ENCODE assay signal across 36 cellular contexts in the genomic region with DNA sequence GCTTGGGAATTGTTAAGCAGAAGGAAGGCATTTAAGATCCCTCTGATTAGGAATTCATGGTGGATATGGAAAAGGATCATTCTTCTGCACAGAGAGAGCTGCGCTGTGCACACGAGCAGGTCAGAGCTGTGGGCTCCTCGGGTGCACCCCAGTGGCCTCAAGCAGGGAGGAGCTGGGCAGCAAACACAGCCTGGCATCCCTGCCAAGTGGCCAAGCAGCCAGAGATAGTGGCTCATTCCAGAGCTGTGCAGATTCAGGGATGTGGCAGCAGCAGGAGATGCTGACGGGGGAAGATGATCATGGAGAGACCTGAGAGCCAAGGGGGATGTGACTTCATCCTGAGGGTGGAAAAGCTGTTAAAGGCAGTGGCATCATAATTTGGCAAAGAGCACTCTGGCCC.
"Had no signal": no experiment of that assay in that cellular context is flagged by ENCODE, and none has a peak within 500 bp of the region (broad histone marks: within the 10 kb centered on the region; RNA-seq: fewer than 3 reads in every experiment).

No MANE protein-coding gene starts in this region.

- H3K9me3 ChIP-seq: ascending aorta had no signal

- H3K36me3 Mint-ChIP-seq: activated CD8-positive, alpha-beta memory T cell treated with anti-CD3 and anti-CD28 coated beads, Interleukin-2, amount 10 ng/mL, durations not matched to agents 7 days and 5 days; activated naive CD4-positive, alpha-beta T cell treated with anti-CD3 and anti-CD28 coated beads, Interleukin-2, amount 10 ng/mL, durations not matched to agents 7 days and 5 days; activated naive CD8-positive, alpha-beta T cell treated with anti-CD3 and anti-CD28 coated beads, Interleukin-2, amount 10 ng/mL, durations not matched to agents 7 days and 5 days; brain had no signal

- H3K4me1 Mint-ChIP-seq: activated CD4-positive, alpha-beta memory T cell treated with anti-CD3 and anti-CD28 coated beads, Interleukin-2, amount 10 ng/mL, durations not matched to agents 7 days and 5 days; activated CD4-positive, alpha-beta T cell treated with anti-CD3 and anti-CD28 coated beads, Interleukin-2, amount 10 ng/mL, durations not matched to agents 7 days and 5 days; activated CD8-positive, alpha-beta memory T cell treated with anti-CD3 and anti-CD28 coated beads, Interleukin-2, amount 10 ng/mL, durations not matched to agents 7 days and 5 days; activated naive CD4-positive, alpha-beta T cell treated with anti-CD3 and anti-CD28 coated beads, Interleukin-2, amount 10 ng/mL, durations not matched to agents 7 days and 5 days; activated naive CD4-positive, alpha-beta T cell treated with anti-CD3 and anti-CD28 coated beads, Interleukin-2, amount 50 U/mL, for 24 hours; activated naive CD8-positive, alpha-beta T cell treated with anti-CD3 and anti-CD28 coated beads, Interleukin-2, amount 10 ng/mL, durations not matched to agents 7 days and 5 days; activated naive CD8-positive, alpha-beta T cell treated with anti-CD3 and anti-CD28 coated beads, Interleukin-2, amount 50 U/mL, for 24 hours; brain; central memory CD8-positive, alpha-beta T cell had no signal

- DNase-seq: activated CD4-positive, alpha-beta memory T cell treated with anti-CD3 and anti-CD28 coated beads, Interleukin-2, amount 10 ng/mL, durations not matched to agents 7 days and 5 days; activated CD4-positive, alpha-beta T cell treated with anti-CD3 and anti-CD28 coated beads for 1 hour; activated CD4-positive, alpha-beta T cell treated with anti-CD3 and anti-CD28 coated beads for 4 hours; activated CD4-positive, alpha-beta T cell treated with anti-CD3 and anti-CD28 coated beads, Interleukin-2, amount 10 ng/mL, durations not matched to agents 7 days and 5 days; activated CD4-positive, alpha-beta T cell treated with anti-CD3 and anti-CD28 coated beads, Interleukin-2, amount 50 U/mL, for 48 hours; activated CD4-positive, CD25-positive, alpha-beta regulatory T cell; activated CD8-positive, alpha-beta memory T cell treated with anti-CD3 and anti-CD28 coated beads for 24 hours; activated CD8-positive, alpha-beta memory T cell treated with anti-CD3 and anti-CD28 coated beads, Interleukin-2, amount 10 ng/mL, durations not matched to agents 7 days and 5 days; activated CD8-positive, alpha-beta memory T cell treated with anti-CD3 and anti-CD28 coated beads, Interleukin-2, amount 50 U/mL, for 48 hours; activated CD8-positive, alpha-beta T cell treated with anti-CD3 and anti-CD28 coated beads, Interleukin-2, amount 10 ng/mL, durations not matched to agents 7 days and 5 days; activated effector memory CD4-positive, alpha-beta T cell treated with Interleukin-2 at 50 U/mL for 16 hours; activated gamma-delta T cell; activated naive CD4-positive, alpha-beta T cell treated with anti-CD3 and anti-CD28 coated beads, Interleukin-2, amount 10 ng/mL, durations not matched to agents 7 days and 5 days; activated naive CD4-positive, alpha-beta T cell treated with Interleukin-2 at 50 U/mL for 16 hours; activated naive CD8-positive, alpha-beta T cell treated with anti-CD3 and anti-CD28 coated beads, Interleukin-2, amount 10 ng/mL, durations not matched to agents 7 days and 5 days; activated naive CD8-positive, alpha-beta T cell treated with anti-CD3 and anti-CD28 coated beads, Interleukin-2, amount 50 U/mL, for 24 hours; activated T-cell treated with anti-CD3 and anti-CD28 coated beads, Interleukin-2, amount 50 U/mL, for 24 hours; activated T-cell treated with anti-CD3 and anti-CD28 coated beads, Interleukin-2, amount 50 U/mL, for 48 hours; amygdala; anterior cingulate cortex; caudate nucleus; cerebellar nuclear complex; T-helper 1 cell; T-helper 2 cell; T-helper 9 cell had no signal

- ATAC-seq: activated CD4-positive, CD25-positive, alpha-beta regulatory T cell treated with anti-CD3 and anti-CD28 coated beads, Interleukin-2, amount 50 U/mL, for 24 hours; activated CD8-positive, alpha-beta memory T cell treated with anti-CD3 and anti-CD28 coated beads, Interleukin-2, amount 10 ng/mL, durations not matched to agents 7 days and 5 days; activated CD8-positive, alpha-beta T cell treated with anti-CD3 and anti-CD28 coated beads, Interleukin-2, amount 10 ng/mL, durations not matched to agents 7 days and 5 days; activated naive CD8-positive, alpha-beta T cell treated with anti-CD3 and anti-CD28 coated beads, Interleukin-2, amount 50 U/mL, for 24 hours had no signal

- H3K4me3 Mint-ChIP-seq: activated CD4-positive, alpha-beta memory T cell treated with anti-CD3 and anti-CD28 coated beads, Interleukin-2, amount 10 ng/mL, durations not matched to agents 7 days and 5 days; activated CD4-positive, alpha-beta T cell treated with anti-CD3 and anti-CD28 coated beads, Interleukin-2, amount 10 ng/mL, durations not matched to agents 7 days and 5 days; activated CD8-positive, alpha-beta memory T cell treated with anti-CD3 and anti-CD28 coated beads, Interleukin-2, amount 10 ng/mL, durations not matched to agents 7 days and 5 days; activated CD8-positive, alpha-beta T cell treated with anti-CD3 and anti-CD28 coated beads, Interleukin-2, amount 10 ng/mL, durations not matched to agents 7 days and 5 days; activated naive CD4-positive, alpha-beta T cell treated with anti-CD3 and anti-CD28 coated beads, Interleukin-2, amount 10 ng/mL, durations not matched to agents 7 days and 5 days; activated naive CD4-positive, alpha-beta T cell treated with anti-CD3 and anti-CD28 coated beads, Interleukin-2, amount 50 U/mL, for 24 hours; activated naive CD8-positive, alpha-beta T cell; activated naive CD8-positive, alpha-beta T cell treated with anti-CD3 and anti-CD28 coated beads, Interleukin-2, amount 10 ng/mL, durations not matched to agents 7 days and 5 days; activated naive CD8-positive, alpha-beta T cell treated with anti-CD3 and anti-CD28 coated beads, Interleukin-2, amount 50 U/mL, for 24 hours; activated T-cell treated with anti-CD3 and anti-CD28 coated beads, Interleukin-2, amount 50 U/mL, for 24 hours; central memory CD8-positive, alpha-beta T cell; T-helper 1 cell treated with Interleukin-12 subunit alpha and Interleukin-12 subunit beta and Interleukin-4 antibody, amounts not matched to agents 30 μg/mL and 1 μg/mL, for 36 hours; T-helper 2 cell treated with Interferon-gamma antibody and Interleukin-4, amounts not matched to agents 5 μg/mL and 100 μg/mL, for 36 hours had no signal

- H3K27ac ChIP-seq: ascending aorta, cardiac muscle cell, VCaP had no signal

- H3K27me3 ChIP-seq: ascending aorta had no signal

- H3K9me3 Mint-ChIP-seq: activated CD4-positive, alpha-beta memory T cell treated with anti-CD3 and anti-CD28 coated beads, Interleukin-2, amount 10 ng/mL, durations not matched to agents 7 days and 5 days; activated CD4-positive, alpha-beta T cell treated with anti-CD3 and anti-CD28 coated beads, Interleukin-2, amount 10 ng/mL, durations not matched to agents 7 days and 5 days; activated naive CD4-positive, alpha-beta T cell treated with anti-CD3 and anti-CD28 coated beads, Interleukin-2, amount 10 ng/mL, durations not matched to agents 7 days and 5 days; activated T-helper 2 cell treated with anti-CD3 and anti-CD28 coated beads, Interferon-gamma antibody, Interleukin-2, Interleukin-4, amounts not matched to agents 10 μg/mL and 5 μg/mL and 100 μg/mL, durations not matched to agents 14 hours and 24 hours and 36 hours; T-helper 1 cell treated with Interleukin-12 subunit alpha and Interleukin-12 subunit beta and Interleukin-4 antibody, amounts not matched to agents 30 μg/mL and 1 μg/mL, for 36 hours; T-helper 2 cell treated with Interferon-gamma antibody and Interleukin-4, amounts not matched to agents 5 μg/mL and 100 μg/mL, for 36 hours had no signal

- H3K4me3 ChIP-seq: ascending aorta, cardiac muscle cell had no signal

- H3K36me3 ChIP-seq: ascending aorta, cardiac muscle cell had no signal

- H3K27ac Mint-ChIP-seq: activated CD4-positive, alpha-beta memory T cell treated with anti-CD3 and anti-CD28 coated beads, Interleukin-2, amount 10 ng/mL, durations not matched to agents 7 days and 5 days; activated CD4-positive, alpha-beta T cell treated with anti-CD3 and anti-CD28 coated beads, Interleukin-2, amount 10 ng/mL, durations not matched to agents 7 days and 5 days; activated CD8-positive, alpha-beta memory T cell treated with anti-CD3 and anti-CD28 coated beads, Interleukin-2, amount 10 ng/mL, durations not matched to agents 7 days and 5 days; activated CD8-positive, alpha-beta T cell treated with anti-CD3 and anti-CD28 coated beads, Interleukin-2, amount 10 ng/mL, durations not matched to agents 7 days and 5 days; activated naive CD4-positive, alpha-beta T cell treated with anti-CD3 and anti-CD28 coated beads, Interleukin-2, amount 10 ng/mL, durations not matched to agents 7 days and 5 days; activated naive CD4-positive, alpha-beta T cell treated with anti-CD3 and anti-CD28 coated beads, Interleukin-2, amount 50 U/mL, for 24 hours; activated naive CD8-positive, alpha-beta T cell; activated naive CD8-positive, alpha-beta T cell treated with anti-CD3 and anti-CD28 coated beads, Interleukin-2, amount 10 ng/mL, durations not matched to agents 7 days and 5 days; activated naive CD8-positive, alpha-beta T cell treated with anti-CD3 and anti-CD28 coated beads, Interleukin-2, amount 50 U/mL, for 24 hours; activated T-cell treated with anti-CD3 and anti-CD28 coated beads, Interleukin-2, amount 50 U/mL, for 24 hours; activated T-helper 2 cell treated with anti-CD3 and anti-CD28 coated beads, Interferon-gamma antibody, Interleukin-2, Interleukin-4, amounts not matched to agents 10 μg/mL and 5 μg/mL and 100 μg/mL, durations not matched to agents 14 hours and 24 hours and 36 hours; brain; T-helper 1 cell treated with Interleukin-12 subunit alpha and Interleukin-12 subunit beta and Interleukin-4 antibody, amounts not matched to agents 30 μg/mL and 1 μg/mL, for 36 hours; T-helper 2 cell treated with Interferon-gamma antibody and Interleukin-4, amounts not matched to agents 5 μg/mL and 100 μg/mL, for 36 hours had no signal
